In the genomic region with DNA sequence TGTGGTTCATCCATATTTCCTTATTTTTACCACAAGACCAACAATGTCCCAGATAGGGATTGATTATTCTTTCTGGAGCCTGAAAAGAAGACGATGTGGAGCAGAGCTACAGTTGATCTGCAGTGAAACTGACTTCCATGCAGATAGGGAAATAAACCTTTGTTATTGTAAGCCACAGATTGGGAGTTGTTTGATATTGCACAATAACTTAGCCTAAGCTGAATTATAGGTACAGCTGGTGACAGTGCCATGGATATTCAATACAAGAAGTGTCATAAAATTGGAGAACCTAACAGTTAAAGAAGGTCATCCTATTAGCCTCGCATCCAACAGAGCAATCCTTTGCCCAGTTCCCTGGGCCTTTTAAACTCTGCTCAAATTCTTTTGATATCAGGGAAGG, we compare ENCODE assay signal across 33 cellular contexts.
"Had no signal": no experiment of that assay in that cellular context is flagged by ENCODE, and none has a peak within 500 bp of the region (broad histone marks: within the 10 kb centered on the region; RNA-seq: fewer than 3 reads in every experiment).

No MANE protein-coding gene starts in this region.

- H3K4me3 ChIP-seq: adrenal gland, body of pancreas, breast epithelium had no signal

- DNase-seq: activated B cell treated with CpG ODN at 0.5 μM for 24 hours; activated CD4-positive, alpha-beta memory T cell treated with anti-CD3 and anti-CD28 coated beads for 36 hours; activated CD4-positive, alpha-beta T cell treated with anti-CD3 and anti-CD28 coated beads for 4 hours; activated CD4-positive, alpha-beta T cell treated with anti-CD3 and anti-CD28 coated beads, Interleukin-2, amount 10 ng/mL, durations not matched to agents 24 days and 14 days; activated CD4-positive, alpha-beta T cell treated with anti-CD3 and anti-CD28 coated beads, Interleukin-2, amount 50 U/mL, for 1 hour; activated CD4-positive, alpha-beta T cell treated with anti-CD3 and anti-CD28 coated beads, Interleukin-2, amount 50 U/mL, for 4 hours; activated CD4-positive, CD25-positive, alpha-beta regulatory T cell treated with anti-CD3 and anti-CD28 coated beads, Interleukin-2, amount 50 U/mL, for 72 hours; activated CD8-positive, alpha-beta memory T cell treated with anti-CD3 and anti-CD28 coated beads, Interleukin-2, amount 50 U/mL, for 4 hours; activated CD8-positive, alpha-beta T cell treated with anti-CD3 and anti-CD28 coated beads for 36 hours; activated effector memory CD4-positive, alpha-beta T cell treated with anti-CD3 and anti-CD28 coated beads, Interleukin-2, amount 50 U/mL, for 16 hours; activated gamma-delta T cell treated with Interleukin-2 at 50 U/mL for 16 hours; activated naive CD4-positive, alpha-beta T cell; activated naive CD4-positive, alpha-beta T cell treated with anti-CD3 and anti-CD28 coated beads for 36 hours; activated naive CD4-positive, alpha-beta T cell treated with anti-CD3 and anti-CD28 coated beads, Interleukin-2, amount 50 U/mL, for 16 hours; activated naive CD8-positive, alpha-beta T cell treated with anti-CD3 and anti-CD28 coated beads for 36 hours; activated T-cell treated with anti-CD3 and anti-CD28 coated beads for 4 hours; activated T-cell treated with anti-CD3 and anti-CD28 coated beads, Interleukin-2, amount 50 U/mL, for 1 hour; activated T-cell treated with anti-CD3 and anti-CD28 coated beads, Interleukin-2, amount 50 U/mL, for 4 hours; activated T-cell treated with anti-CD3 and anti-CD28 coated beads, Interleukin-2, amount 50 U/mL, for 72 hours; adrenal gland; amniotic stem cell; aorta; body of pancreas; brain microvascular endothelial cell; central memory CD4-positive, alpha-beta T cell; T-helper 2 cell; T-helper 9 cell had no signal

- H3K27me3 ChIP-seq: adrenal gland, body of pancreas, brain microvascular endothelial cell, breast epithelium had no signal

- H3K27ac ChIP-seq: adrenal gland, body of pancreas, brain microvascular endothelial cell, breast epithelium, VCaP had no signal

- H3K4me1 ChIP-seq: adrenal gland, body of pancreas, breast epithelium had no signal

- ATAC-seq: activated CD8-positive, alpha-beta T cell treated with anti-CD3 and anti-CD28 coated beads for 36 hours; activated naive CD4-positive, alpha-beta T cell treated with anti-CD3 and anti-CD28 coated beads, Interleukin-2, amount 50 U/mL, for 72 hours; activated T-cell treated with anti-CD3 and anti-CD28 coated beads, Interleukin-2, amount 50 U/mL, for 4 hours; activated T-cell treated with anti-CD3 and anti-CD28 coated beads, Interleukin-2, amount 50 U/mL, for 72 hours; activated T-helper 17 cell treated with anti-CD3 and anti-CD28 coated beads, Interleukin-2, amount 50 U/mL, for 72 hours; body of pancreas had no signal

- H3K36me3 ChIP-seq: adrenal gland, brain microvascular endothelial cell, breast epithelium had no signal

- H3K9me3 ChIP-seq: adrenal gland, body of pancreas had no signal

- FAIRE-seq: astrocyte, TTC549 had no signal
